12 cellular contexts compared by ENCODE assay signal in genomic region chr16:68972720-68973119, GRCh38.
DNase-seq lines count a peak whose midpoint lies in the region; ATAC-seq and TF ChIP-seq lines count a peak whose summit lies in the region.
"Had no signal": no experiment of that assay in that cellular context is flagged by ENCODE, and none has a peak within 500 bp of the region (broad histone marks: within the 10 kb centered on the region; RNA-seq: fewer than 3 reads in every experiment).

No MANE protein-coding gene starts in this region.

- DNase-seq in AG04450 (ENCODE audit: low read depth, low spot score) (peak; percentile 23), HT-29 (ENCODE audit: low spot score) (peak; percentile 35), UCSD-AML1 (lab: John Stamatoyannopoulos, UW; ENCODE audit: unreplicated experiment) (peak; percentile 33), iPS-NIHi7 (ENCODE audit: extremely low spot score) (peak; percentile 84), GDM1 (lab: John Stamatoyannopoulos, UW) (no peak), NCI-H1048 (lab: John Stamatoyannopoulos, UW) (no peak)
- DNase-seq in stimulated activated naive CD4-positive, alpha-beta T cell treated with Interleukin-2 at 50 U/mL for 16 hours (lab: John Stamatoyannopoulos, UW): no peak
- DNase-seq: activated T-cell treated with anti-CD3 and anti-CD28 coated beads, Interleukin-2, amount 50 U/mL, for 24 hours; stimulated activated CD4-positive, alpha-beta T cell treated with anti-CD3 and anti-CD28 coated beads, Interleukin-2, amount 100 ng/mL, for 24 hours had no signal

- no peak overlapping the region for H3K27ac ChIP-seq in AG04450 (ENCODE audit: low read depth, low read length)
- H3K27ac ChIP-seq: heart right ventricle, Peyer's patch had no signal

- no peak overlapping the region for H3K4me3 ChIP-seq in AG04450 (ENCODE audit: low read depth, low read length)
- H3K4me3 ChIP-seq: heart right ventricle, Peyer's patch had no signal

- CTCF ChIA-PET in AG04450 (lab: Charles Lee): interaction anchor here (1.0 to 1.2 kb wide), 2 partner anchors 13 to 70 kb away, joined by 3 read pairs; no protein-coding TSS in a partner anchor

- no peaks in the 10 kb centered on the region for H3K9me3 ChIP-seq in AG04450 (ENCODE audit: control insufficient read depth, insufficient read depth, low read length)
- H3K9me3 ChIP-seq: heart right ventricle, Peyer's patch had no signal

- POLR2A ChIA-PET in AG04450 (lab: Yijun Ruan, JAX): interaction anchor here (0.6 kb wide), 1 partner anchor 106 kb away, joined by 6 read pairs; no protein-coding TSS in a partner anchor

- TF ChIP-seq CTCF in AG04450 (IDR thresholded peaks at IDR 0.05; ENCODE audit: low read depth, low read length): peak; percentile 67

- no peaks in the 10 kb centered on the region for H3K27me3 ChIP-seq in AG04450 (ENCODE audit: control insufficient read depth, insufficient read depth, low read length)
- H3K27me3 ChIP-seq: heart right ventricle, Peyer's patch had no signal

- no peak for ATAC-seq in GM19397 (IDR thresholded peaks at IDR 0.05; ENCODE audit: unreplicated experiment)

Comparison
In these comparisons a context has a peak if more than half of its experiments do, and no peak if none do; other contexts are left out.
1. DNase-seq: peak in AG04450 (single experiment), HT-29 (single experiment), UCSD-AML1 (single experiment) and iPS-NIHi7 (single experiment); none in GDM1 (single experiment), NCI-H1048 (single experiment) and stimulated activated naive CD4-positive, alpha-beta T cell treated with Interleukin-2 at 50 U/mL for 16 hours (single experiment).